In genomic region chr21:34483854-34484253, GRCh38 we compare ENCODE assay signal across 2 cellular contexts. TPM values are rescaled to one million over a fixed set of nuclear protein-coding genes. Genes with fewer than 3 reads are reported as not detected.
"Had no signal": no experiment of that assay in that cellular context is flagged by ENCODE, and none has a peak within 500 bp of the region (broad histone marks: within the 10 kb centered on the region; RNA-seq: fewer than 3 reads in every experiment).

No MANE protein-coding gene starts in this region.

RNA-seq across cellular contexts. Expression of gene KCNE1, which starts 28.2 kb away (rescaled TPM):
- total RNA-seq: kidney epithelial cell had no signal
- polyA plus RNA-seq: naive thymus-derived CD4-positive, alpha-beta T cell had no signal
